Comparison of ENCODE assay signal across 8 cellular contexts in genomic region chr11:96389604-96390402, GRCh38. TPM values are rescaled to one million over a fixed set of nuclear protein-coding genes. Genes with fewer than 3 reads are reported as not detected.
A peak's percentile ranks its signal among the peaks of the same experiment; 100 is the strongest.
DNase-seq lines count a peak whose midpoint lies in the region; ATAC-seq and TF ChIP-seq lines count a peak whose summit lies in the region.

CCDC82 (minus strand) TSS chr11:96389912; CDS start chr11:96384747, 5,165 bp downstream.
JRKL (plus strand) TSS chr11:96390013; CDS start chr11:96390650, 637 bp downstream.

- H3K4me3 ChIP-seq in GM12875 (ENCODE audit: low read depth, low read length) (peak within 1 kb of the TSS; percentile 88), SU-DHL-6 (ENCODE audit: insufficient read depth, low read length, poor library complexity, severe bottlenecking) (peak within 1 kb of the TSS; percentile 78), heart right ventricle (peak within 1 kb of the TSS; percentile 62 to 97 (median 88))

- TF ChIP-seq CTCF in GM12875 (IDR thresholded peaks at IDR 0.05; ENCODE audit: borderline replicate concordance, insufficient read depth, low read depth, low read length), result no peak
- TF ChIP-seq CTCF in SU-DHL-6 (IDR thresholded peaks at IDR 0.05; ENCODE audit: insufficient read depth, low read length, poor library complexity, severe bottlenecking), result no peak
- no peak for TF ChIP-seq CTCF in heart right ventricle (IDR thresholded peaks at IDR 0.05)
- no peak for TF ChIP-seq CTCF in type B pancreatic cell (conservative IDR thresholded peaks at IDR 0.05)

- peaks cover 59% of the 10 kb centered on the region for H3K4me1 Mint-ChIP-seq in activated naive CD8-positive, alpha-beta T cell treated with anti-CD3 and anti-CD28 coated beads, Interleukin-2, amount 50 U/mL, for 24 hours
- peaks cover 24% of the 10 kb centered on the region for H3K4me1 Mint-ChIP-seq in type B pancreatic cell (ENCODE audit: unreplicated experiment)

- peak within 1 kb of the TSS; percentile 63 for H3K9ac ChIP-seq in SU-DHL-6 (ENCODE audit: low read length)

- WGBS in heart right ventricle, 2 donors, result 0 to 1% methylated on average over 60 to 61 of the region's 61 CpGs

- H3K36me3 Mint-ChIP-seq in activated naive CD8-positive, alpha-beta T cell treated with anti-CD3 and anti-CD28 coated beads, Interleukin-2, amount 50 U/mL, for 24 hours (ENCODE audit: low read depth), result peaks cover 23% of the 10 kb centered on the region
- H3K36me3 Mint-ChIP-seq in type B pancreatic cell, result peaks cover 25% of the 10 kb centered on the region

- peaks cover 4% of the 10 kb centered on the region for H3K9me3 Mint-ChIP-seq in activated naive CD8-positive, alpha-beta T cell treated with anti-CD3 and anti-CD28 coated beads, Interleukin-2, amount 50 U/mL, for 24 hours
- peaks cover 12% of the 10 kb centered on the region for H3K9me3 Mint-ChIP-seq in type B pancreatic cell

- peak within 1 kb of the TSS; percentile 86 for H3K4me2 ChIP-seq in SU-DHL-6 (ENCODE audit: low read depth, low read length, poor library complexity, severe bottlenecking)

- H4K20me1 ChIP-seq in SU-DHL-6 (ENCODE audit: low read depth, low read length), result no peaks in the 10 kb centered on the region

- intact Hi-C loops in heart right ventricle (cut with DNase I), result loop anchor here in 8 of 10 donors (5.0 to 10.0 kb wide), 3 partner anchors 545 to 555 kb away; no protein-coding TSS in a partner anchor
- intact Hi-C loops in posterior cingulate gyrus (cut with DNase I), result loop anchor here (5.0 to 10.0 kb wide), 3 partner anchors 465 to 598 kb away; partner anchors contain the start of genes CEP57 and MTMR2

- H3K79me2 ChIP-seq in SU-DHL-6 (ENCODE audit: insufficient read depth, low read length), result peaks cover 42% of the 10 kb centered on the region

- H3K9me2 ChIP-seq in SU-DHL-6 (replicated peaks; ENCODE audit: insufficient read depth, low read length), result no peaks in the 10 kb centered on the region

- H3K27me3 Mint-ChIP-seq in activated naive CD8-positive, alpha-beta T cell treated with anti-CD3 and anti-CD28 coated beads, Interleukin-2, amount 50 U/mL, for 24 hours, result no peaks in the 10 kb centered on the region
- no peaks in the 10 kb centered on the region for H3K27me3 Mint-ChIP-seq in type B pancreatic cell

- ATAC-seq in HG02763 (IDR thresholded peaks at IDR 0.05; ENCODE audit: unreplicated experiment) (peak; percentile 95), heart right ventricle (peak; percentile 99 to 100 (median 100))
- ATAC-seq in activated naive CD8-positive, alpha-beta T cell treated with anti-CD3 and anti-CD28 coated beads, Interleukin-2, amount 50 U/mL, for 24 hours, result peak; percentile 91

- DNase-seq in NCI-H1417 (lab: John Stamatoyannopoulos, UW), result peak; percentile 95 to 98 (median 97)
- DNase-seq in activated naive CD8-positive, alpha-beta T cell treated with anti-CD3 and anti-CD28 coated beads, Interleukin-2, amount 50 U/mL, for 24 hours, result peak; percentile 99
- peak; percentile 97 for DNase-seq in heart right ventricle
- DNase-seq in posterior cingulate gyrus, result peak; percentile 91 to 99 (median 97)
- DNase-seq in type B pancreatic cell (ENCODE audit: extremely low spot score, unreplicated experiment), result peak; percentile 99

- H3K27me3 ChIP-seq in SU-DHL-6 (ENCODE audit: low read length) (no peaks in the 10 kb centered on the region), heart right ventricle (no peaks in the 10 kb centered on the region)

- peak within 1 kb of the TSS; percentile 98 for H3K4me3 Mint-ChIP-seq in activated naive CD8-positive, alpha-beta T cell treated with anti-CD3 and anti-CD28 coated beads, Interleukin-2, amount 50 U/mL, for 24 hours
- peak within 1 kb of the TSS; percentile 91 for H3K4me3 Mint-ChIP-seq in type B pancreatic cell

- peaks cover 11% of the 10 kb centered on the region for H3F3A ChIP-seq in SU-DHL-6 (ENCODE audit: insufficient read depth)

- H3K36me3 ChIP-seq in SU-DHL-6 (ENCODE audit: low read length) (no peaks in the 10 kb centered on the region; the same call in 1 of the 2 replicates), heart right ventricle (peaks cover 0 to 18% (median 0%) of the 10 kb centered on the region in 9 donors)

- H3K27ac ChIP-seq in SU-DHL-6 (ENCODE audit: low read depth, low read length) (peak within 1 kb of the TSS; percentile 38), heart right ventricle (peak within 1 kb of the TSS; percentile 44 to 93 (median 88))

- peak within 1 kb of the TSS; percentile 91 for H3K27ac Mint-ChIP-seq in activated naive CD8-positive, alpha-beta T cell treated with anti-CD3 and anti-CD28 coated beads, Interleukin-2, amount 50 U/mL, for 24 hours
- peak within 1 kb of the TSS; percentile 94 for H3K27ac Mint-ChIP-seq in type B pancreatic cell

- H2AFZ ChIP-seq in SU-DHL-6 (ENCODE audit: low read depth, low read length, severe bottlenecking), result peak within 1 kb of the TSS; percentile 70

- H3K4me1 ChIP-seq in heart right ventricle, result peaks cover 0 to 46% (median 24%) of the 10 kb centered on the region in 9 donors

- H3K9me3 ChIP-seq in SU-DHL-6 (ENCODE audit: insufficient read depth, low read length) (no peaks in the 10 kb centered on the region), heart right ventricle (no peaks in the 10 kb centered on the region)

RNA-seq across cellular contexts. Expression of gene CCDC82, which starts in this region (rescaled TPM):
- total RNA-seq in heart right ventricle, result 10 to 100 TPM; 10.9 to 15.3 (median 13.1) TPM
- polyA plus RNA-seq in heart right ventricle, result 10 to 100 TPM in 1 of 2 donors, 1 to 10 TPM in 1; 9.1 to 33.7 TPM
- 15.2 and 21.7 TPM in 2 replicates for total RNA-seq in type B pancreatic cell (ENCODE audit: low replicate concordance)

RNA-seq across cellular contexts. Expression of gene JRKL, which starts in this region (rescaled TPM):
- total RNA-seq in heart right ventricle (1 to 10 TPM; 4.7 to 7.5 (median 6.1) TPM), type B pancreatic cell (ENCODE audit: low replicate concordance) (11.5 and 13.9 TPM in 2 replicates)
- 1 to 10 TPM; 3.4 to 3.9 TPM for polyA plus RNA-seq in heart right ventricle

Comparison
In these comparisons a context has a peak if more than half of its experiments do, and no peak if none do; other contexts are left out.
1. Peak in every context shown above with its lines: DNase-seq, ATAC-seq, H3K4me3 ChIP-seq and H3K27ac ChIP-seq.